In genomic region chr4:1246111-1246881, GRCh38 we compare ENCODE assay signal across 8 cellular contexts. TPM values are rescaled to one million over a fixed set of nuclear protein-coding genes. Genes with fewer than 3 reads are reported as not detected.
DNase-seq lines count a peak whose midpoint lies in the region; ATAC-seq and TF ChIP-seq lines count a peak whose summit lies in the region.

No MANE protein-coding gene starts in this region.

- no peaks in the 10 kb centered on the region for H3K9me2 ChIP-seq in Loucy (replicated peaks; ENCODE audit: low read depth, low read length)

- ATAC-seq in natural killer cell treated with Interleukin-12 subunit alpha and Interleukin-12 subunit beta and Interleukin-15 and Interleukin-18, amount 100 ng/mL, for 72 hours, result no peak

- H3F3A ChIP-seq in Loucy (ENCODE audit: low read depth), result no peaks in the 10 kb centered on the region

- H3K4me3 ChIP-seq in CD4-positive, alpha-beta memory T cell (ENCODE audit: low read length in 2 of 2), result peak overlapping the region in 1 of 2 donors; percentile 69
- peak overlapping the region; percentile 100 for H3K4me3 ChIP-seq in Loucy (ENCODE audit: low read length, poor library complexity, severe bottlenecking)
- H3K4me3 ChIP-seq in endocrine pancreas (ENCODE audit: control insufficient read depth, insufficient read depth, low read length), result no peak overlapping the region

- H3K27ac Mint-ChIP-seq in CD4-positive, alpha-beta memory T cell, result peak overlapping the region; percentile 83 to 96 (median 91)
- peak overlapping the region; percentile 86 to 91 for H3K27ac Mint-ChIP-seq in natural killer cell treated with Interleukin-12 subunit alpha and Interleukin-12 subunit beta and Interleukin-15 and Interleukin-18, amount 100 ng/mL, for 72 hours

- H3K4me3 Mint-ChIP-seq in CD4-positive, alpha-beta memory T cell, result peak overlapping the region; percentile 84 to 90 (median 86)
- peak overlapping the region; percentile 96 for H3K4me3 Mint-ChIP-seq in natural killer cell treated with Interleukin-12 subunit alpha and Interleukin-12 subunit beta and Interleukin-15 and Interleukin-18, amount 100 ng/mL, for 72 hours

- peak overlapping the region; percentile 100 for H3K4me2 ChIP-seq in Loucy (ENCODE audit: low read depth, low read length, poor library complexity, severe bottlenecking)

- no peaks in the 10 kb centered on the region for H3K27me3 ChIP-seq in CD4-positive, alpha-beta memory T cell (ENCODE audit: insufficient read depth, low read length)
- peaks cover 6% of the 10 kb centered on the region for H3K27me3 ChIP-seq in Loucy (ENCODE audit: insufficient read depth, low read length, poor library complexity, severe bottlenecking)
- H3K27me3 ChIP-seq in endocrine pancreas (ENCODE audit: control insufficient read depth, insufficient read depth, low read length), result no peaks in the 10 kb centered on the region

- DNase-seq in CD4-positive, alpha-beta memory T cell, result no peak
- DNase-seq in natural killer cell treated with Interleukin-12 subunit alpha and Interleukin-12 subunit beta and Interleukin-15 and Interleukin-18, amount 100 ng/mL, for 72 hours (ENCODE audit: low spot score), result peak; percentile 62
- DNase-seq in superior temporal gyrus (ENCODE audit: extremely low spot score) (no peak), HT-29 (ENCODE audit: low spot score) (no peak), occipital lobe (lab: John Stamatoyannopoulos, UW) (no peak), NK-92 (lab: John Stamatoyannopoulos, UW; ENCODE audit: unreplicated experiment) (no peak)

- H2AFZ ChIP-seq in Loucy (ENCODE audit: low read length), result no peak overlapping the region

- CTCF ChIA-PET in CD4-positive, alpha-beta memory T cell (lab: Charles Lee; ENCODE audit: partially characterized antibody), result interaction anchor here (2.8 to 6.1 kb wide), 2 partner anchors 79 to 100 kb away, joined by 11 to 29 read pairs; partner anchors contain the start of gene UVSSA

- no peaks in the 10 kb centered on the region for H3K27me3 Mint-ChIP-seq in CD4-positive, alpha-beta memory T cell
- H3K27me3 Mint-ChIP-seq in natural killer cell treated with Interleukin-12 subunit alpha and Interleukin-12 subunit beta and Interleukin-15 and Interleukin-18, amount 100 ng/mL, for 72 hours, result no peaks in the 10 kb centered on the region

- no peaks in the 10 kb centered on the region for H3K9me3 ChIP-seq in CD4-positive, alpha-beta memory T cell (ENCODE audit: control insufficient read depth in 1 of 2, low read length in 2 of 2)
- H3K9me3 ChIP-seq in Loucy (ENCODE audit: insufficient read depth, low read depth, low read length) (no peaks in the 10 kb centered on the region), endocrine pancreas (ENCODE audit: control insufficient read depth, low read length) (no peaks in the 10 kb centered on the region)

- no peaks in the 10 kb centered on the region for H3K9me3 Mint-ChIP-seq in CD4-positive, alpha-beta memory T cell
- H3K9me3 Mint-ChIP-seq in natural killer cell treated with Interleukin-12 subunit alpha and Interleukin-12 subunit beta and Interleukin-15 and Interleukin-18, amount 100 ng/mL, for 72 hours, result no peaks in the 10 kb centered on the region

- no peaks in the 10 kb centered on the region for H3K36me3 ChIP-seq in CD4-positive, alpha-beta memory T cell (ENCODE audit: insufficient read depth, low read length)
- peaks cover under 1% of the 10 kb centered on the region; the same call in 1 of the 2 replicates for H3K36me3 ChIP-seq in Loucy (ENCODE audit: insufficient read depth, low read length)
- no peaks in the 10 kb centered on the region for H3K36me3 ChIP-seq in endocrine pancreas (ENCODE audit: control insufficient read depth, insufficient read depth, low read length)

- no peak for TF ChIP-seq CTCF in Loucy (conservative IDR thresholded peaks at IDR 0.05; ENCODE audit: low read length)

- intact Hi-C loops in CD4-positive, alpha-beta memory T cell (cut with micrococcal nuclease), result loop anchor here (5.0 kb wide), 1 partner anchor 234 kb away; the partner anchor contains the start of gene FGFRL1

- H3K4me1 Mint-ChIP-seq in CD4-positive, alpha-beta memory T cell, result peaks cover 31 to 74% (median 58%) of the 10 kb centered on the region in 4 donors
- peaks cover 47 to 61% of the 10 kb centered on the region in 2 donors for H3K4me1 Mint-ChIP-seq in natural killer cell treated with Interleukin-12 subunit alpha and Interleukin-12 subunit beta and Interleukin-15 and Interleukin-18, amount 100 ng/mL, for 72 hours (ENCODE audit: low read depth in 2 of 2)

- H3K36me3 Mint-ChIP-seq in CD4-positive, alpha-beta memory T cell, result peaks cover 0 to 23% of the 10 kb centered on the region in 2 donors
- H3K36me3 Mint-ChIP-seq in natural killer cell treated with Interleukin-12 subunit alpha and Interleukin-12 subunit beta and Interleukin-15 and Interleukin-18, amount 100 ng/mL, for 72 hours, result no peaks in the 10 kb centered on the region

- H3K4me1 ChIP-seq in CD4-positive, alpha-beta memory T cell (ENCODE audit: insufficient read depth, low read length), result peaks cover 71% of the 10 kb centered on the region
- H3K4me1 ChIP-seq in Loucy (ENCODE audit: insufficient read depth, low read length, poor library complexity, severe bottlenecking) (peaks cover 43% of the 10 kb centered on the region), endocrine pancreas (ENCODE audit: control insufficient read depth, insufficient read depth, low read length) (no peaks in the 10 kb centered on the region)

- H3K79me2 ChIP-seq in Loucy (ENCODE audit: insufficient read depth, low read length), result peaks cover 90% of the 10 kb centered on the region

- POLR2A ChIA-PET in CD4-positive, alpha-beta memory T cell (lab: Charles Lee; ENCODE audit: partially characterized antibody), result interaction anchor here (0.6 to 5.9 kb wide), 12 partner anchors 20 to 765 kb away, joined by 3 to 146 read pairs (median 34); partner anchors contain the start of genes MAEA, NSD2, SPON2 and UVSSA

- H3K9ac ChIP-seq in Loucy (ENCODE audit: low read depth, low read length, poor library complexity, severe bottlenecking) (peak overlapping the region; percentile 100), endocrine pancreas (ENCODE audit: control insufficient read depth, insufficient read depth, low read length) (peak overlapping the region; percentile 79)

- H4K20me1 ChIP-seq in Loucy (ENCODE audit: insufficient read depth, low read length, poor library complexity, severe bottlenecking), result peaks cover 68% of the 10 kb centered on the region

- H3K27ac ChIP-seq in CD4-positive, alpha-beta memory T cell (ENCODE audit: low read depth, low read length), result peak overlapping the region; percentile 76

RNA-seq across cellular contexts. Expression of gene CTBP1, which starts 2.6 kb away (rescaled TPM):
- total RNA-seq in CD4-positive, alpha-beta memory T cell, result 100 to 1,000 TPM; 186 to 195 TPM
- polyA plus RNA-seq in CD4-positive, alpha-beta memory T cell, result 10 to 100 TPM; 39.3 to 79.0 TPM
- total RNA-seq in natural killer cell treated with Interleukin-12 subunit alpha and Interleukin-12 subunit beta and Interleukin-15 and Interleukin-18, amount 100 ng/mL, for 72 hours, result 100 to 1,000 TPM; 109 to 245 TPM
- total RNA-seq in HT-29 (2014; rRNA removed; shearing (Covaris generic)), result 631 and 665 TPM in 2 replicates
- 237 TPM for total RNA-seq in occipital lobe

RNA-seq across cellular contexts. Expression of gene MAEA, which starts 43.4 kb away (rescaled TPM):
- total RNA-seq in CD4-positive, alpha-beta memory T cell, result 100 to 1,000 TPM; 101 to 106 TPM
- polyA plus RNA-seq in CD4-positive, alpha-beta memory T cell, result 10 to 100 TPM; 54.1 to 70.9 TPM
- 10 to 100 TPM; 60.1 to 93.7 TPM for total RNA-seq in natural killer cell treated with Interleukin-12 subunit alpha and Interleukin-12 subunit beta and Interleukin-15 and Interleukin-18, amount 100 ng/mL, for 72 hours
- total RNA-seq in HT-29 (2014; rRNA removed; shearing (Covaris generic)), result 127 and 139 TPM in 2 replicates
- 27.9 TPM for total RNA-seq in occipital lobe
